28 cellular contexts compared by ENCODE assay signal in the genomic region with DNA sequence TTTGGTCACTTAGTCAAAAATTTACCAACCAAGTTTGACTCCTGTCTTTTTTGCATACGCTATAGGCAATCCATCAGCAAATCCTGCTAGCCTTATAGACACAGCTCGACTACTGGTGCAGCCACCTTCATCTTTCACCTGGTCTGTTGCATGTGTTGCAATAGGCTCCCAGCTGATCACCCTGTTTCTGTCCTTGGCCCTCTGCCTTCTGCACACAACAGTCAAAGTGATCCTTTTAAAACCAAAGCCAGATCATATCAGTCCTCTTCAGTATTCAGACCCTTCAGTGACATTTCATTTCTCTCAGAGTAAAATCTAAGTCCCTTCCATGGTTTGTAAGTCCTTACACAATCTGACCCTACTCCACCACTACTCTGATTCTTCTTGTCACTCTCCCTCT.
"Had no signal": no experiment of that assay in that cellular context is flagged by ENCODE, and none has a peak within 500 bp of the region (broad histone marks: within the 10 kb centered on the region; RNA-seq: fewer than 3 reads in every experiment).

No MANE protein-coding gene starts in this region.

- H3K4me1 ChIP-seq: left lung, lower lobe of right lung, testis, transverse colon, vagina had no signal

- H3K9me3 ChIP-seq: left lung, lower lobe of right lung, neutrophil, ovary, testis, transverse colon, vagina had no signal

- H3K4me1 Mint-ChIP-seq: nephron had no signal

- DNase-seq: activated CD4-positive, alpha-beta T cell treated with anti-CD3 and anti-CD28 coated beads, Interleukin-2, amount 50 U/mL, for 1 hour; activated T-cell treated with anti-CD3 and anti-CD28 coated beads, Interleukin-2, amount 50 U/mL, for 1 hour; anterior cingulate cortex; effector CD4-positive, alpha-beta T cell; kidney glomerular epithelial cell; left lung; lower lobe of right lung; mesenchymal stem cell; ovary; stimulated activated CD4-positive, alpha-beta T cell treated with anti-CD3 and anti-CD28 coated beads, Interleukin-12 subunit alpha, Interleukin-12 subunit beta, amount 100 ng/mL, for 4 hours; stimulated activated CD4-positive, alpha-beta T cell treated with anti-CD3 and anti-CD28 coated beads, Interleukin-4, amount 100 ng/mL, for 4 hours; stimulated activated CD8-positive, alpha-beta memory T cell treated with anti-CD3 and anti-CD28 coated beads, Interleukin-4, amount 100 ng/mL, for 48 hours; stimulated activated naive B cell treated with anti-CD40 and anti-IgM and Interleukin-4, amounts not matched to agents 10 μg/mL and 1 μg/mL and 100 μg/mL, for 72 hours; T-helper 1 cell; testis; transverse colon had no signal

- H3K27ac ChIP-seq: epithelial cell of prostate, left lung, lower lobe of right lung, neutrophil, ovary, skin epidermis, testis, transverse colon, vagina, VCaP had no signal

- ATAC-seq: left lung; lower lobe of right lung; sciatic nerve; stimulated activated naive B cell treated with anti-CD40 and anti-IgM and Interleukin-4, amounts not matched to agents 10 μg/mL and 1 μg/mL and 100 μg/mL, for 72 hours had no signal

- H3K36me3 Mint-ChIP-seq: activated naive CD8-positive, alpha-beta T cell had no signal

- H3K4me3 ChIP-seq: left lung, lower lobe of right lung, ovary, skin epidermis, testis, transverse colon, vagina had no signal

- H3K9me3 Mint-ChIP-seq: central memory CD8-positive, alpha-beta T cell; dendritic cell treated with granulocyte-macrophage colony-stimulating factor and Interleukin-4, amounts not matched to agents 40 ng/mL and 50 ng/mL, for 4 days; nephron had no signal

- H3K27ac Mint-ChIP-seq: activated naive CD8-positive, alpha-beta T cell; activated T-helper 2 cell treated with anti-CD3 and anti-CD28 coated beads, Interferon-gamma antibody, Interleukin-2, Interleukin-4, amounts not matched to agents 10 μg/mL and 5 μg/mL and 100 μg/mL, durations not matched to agents 14 hours and 24 hours and 36 hours; dendritic cell treated with granulocyte-macrophage colony-stimulating factor and Interleukin-4, amounts not matched to agents 40 ng/mL and 50 ng/mL, for 4 days; nephron; progenitor cell of endocrine pancreas; stimulated activated naive B cell treated with anti-CD40 and anti-IgM and Interleukin-4, amounts not matched to agents 10 μg/mL and 1 μg/mL and 100 μg/mL, for 72 hours had no signal

- H3K27me3 ChIP-seq: neutrophil, ovary, testis, transverse colon, vagina had no signal

- H3K36me3 ChIP-seq: left lung, lower lobe of right lung, neutrophil, ovary, transverse colon, vagina had no signal

- H3K4me3 Mint-ChIP-seq: activated naive CD8-positive, alpha-beta T cell; central memory CD8-positive, alpha-beta T cell; dendritic cell treated with granulocyte-macrophage colony-stimulating factor and Interleukin-4, amounts not matched to agents 40 ng/mL and 50 ng/mL, for 4 days; nephron; stimulated activated naive B cell treated with anti-CD40 and anti-IgM and Interleukin-4, amounts not matched to agents 10 μg/mL and 1 μg/mL and 100 μg/mL, for 72 hours had no signal

- H3K27me3 Mint-ChIP-seq: central memory CD8-positive, alpha-beta T cell; dendritic cell treated with granulocyte-macrophage colony-stimulating factor and Interleukin-4, amounts not matched to agents 40 ng/mL and 50 ng/mL, for 4 days; stimulated activated naive B cell treated with anti-CD40 and anti-IgM and Interleukin-4, amounts not matched to agents 10 μg/mL and 1 μg/mL and 100 μg/mL, for 72 hours had no signal
